ENCODE assay signal across 12 cellular contexts in genomic region chr5:172909931-172910502, GRCh38. TPM values are rescaled to one million over a fixed set of nuclear protein-coding genes. Genes with fewer than 3 reads are reported as not detected.
DNase-seq lines count a peak whose midpoint lies in the region; ATAC-seq and TF ChIP-seq lines count a peak whose summit lies in the region.
"Had no signal": no experiment of that assay in that cellular context is flagged by ENCODE, and none has a peak within 500 bp of the region (broad histone marks: within the 10 kb centered on the region; RNA-seq: fewer than 3 reads in every experiment).

No MANE protein-coding gene starts in this region.

- H3K9me3 ChIP-seq in right cardiac atrium (ENCODE audit: control insufficient read depth, low read length) (no peaks in the 10 kb centered on the region), thymus (ENCODE audit: control insufficient read depth) (no peaks in the 10 kb centered on the region)
- H3K9me3 ChIP-seq: prostate gland had no signal

- H3K4me3 ChIP-seq in right cardiac atrium (ENCODE audit: low read length) (no peak overlapping the region), thymus (ENCODE audit: low read length) (no peak overlapping the region)
- H3K4me3 ChIP-seq: prostate gland had no signal

- no peak for TF ChIP-seq CTCF in activated B cell treated with CpG ODN at 0.5 μM for 24 hours (IDR thresholded peaks at IDR 0.05)

- POLR2A ChIA-PET in activated B cell treated with CpG ODN at 0.5 μM for 24 hours (lab: Charles Lee) = interaction anchor here (0.6 to 3.0 kb wide), 4 partner anchors 44 to 139 kb away, joined by 3 to 17 read pairs (median 6); partner anchors contain the start of gene DUSP1

- DNase-seq in NCI-H2107 treated with DMSO at 0.1 percent for 48 hours (lab: John Stamatoyannopoulos, UW; ENCODE audit: unreplicated experiment) (peak; percentile 1), NCI-H2107 (lab: John Stamatoyannopoulos, UW) (no peak), activated B cell treated with CpG ODN at 0.5 μM for 24 hours (no peak), right cardiac atrium (peak in 1 of 3 donors; percentile 13), cerebellum (ENCODE audit: low spot score) (no peak)
- DNase-seq in activated CD4-positive, alpha-beta T cell treated with anti-CD3 and anti-CD28 coated beads, Interleukin-2, amount 10 ng/mL, durations not matched to agents 24 days and 14 days = no peak
- no peak for DNase-seq in T-helper 2 cell treated with Interferon-gamma antibody and Interleukin-4, amounts not matched to agents 5 μg/mL and 100 μg/mL, for 36 hours (ENCODE audit: low spot score)
- DNase-seq: 8988T, NCI-H1694 treated with DMSO at 0.1 percent for 48 hours had no signal

- H3K4me3 Mint-ChIP-seq in activated B cell treated with CpG ODN at 0.5 μM for 24 hours = no peak overlapping the region
- H3K4me3 Mint-ChIP-seq in activated CD4-positive, alpha-beta T cell treated with anti-CD3 and anti-CD28 coated beads, Interleukin-2, amount 10 ng/mL, durations not matched to agents 24 days and 14 days = no peak overlapping the region
- H3K4me3 Mint-ChIP-seq in T-helper 2 cell treated with Interferon-gamma antibody and Interleukin-4, amounts not matched to agents 5 μg/mL and 100 μg/mL, for 36 hours = no peak overlapping the region
- H3K4me3 Mint-ChIP-seq: activated naive CD4-positive, alpha-beta T cell treated with anti-CD3 and anti-CD28 coated beads for 36 hours had no signal

- intact Hi-C loops in activated B cell treated with CpG ODN at 0.5 μM for 24 hours (cut with micrococcal nuclease) (loop anchor here (5.0 kb wide), 1 partner anchor 58 kb away; no protein-coding TSS in a partner anchor), right cardiac atrium (cut with DNase I) (loop anchor here in 3 of 4 donors (5.0 to 10.0 kb wide), 3 partner anchors 135 to 195 kb away; partner anchors contain the start of gene DUSP1 (in 3 of the 3))
- intact Hi-C loops in activated CD4-positive, alpha-beta T cell treated with anti-CD3 and anti-CD28 coated beads, Interleukin-2, amount 10 ng/mL, durations not matched to agents 24 days and 14 days (cut with micrococcal nuclease) = no loop called here

- ATAC-seq in activated B cell treated with CpG ODN at 0.5 μM for 24 hours (ENCODE audit: low read depth) (peak; percentile 41), right cardiac atrium (peak; percentile 5 to 44)

- peaks cover 25% of the 10 kb centered on the region for H3K4me1 Mint-ChIP-seq in activated B cell treated with CpG ODN at 0.5 μM for 24 hours
- no peaks in the 10 kb centered on the region for H3K4me1 Mint-ChIP-seq in activated CD4-positive, alpha-beta T cell treated with anti-CD3 and anti-CD28 coated beads, Interleukin-2, amount 10 ng/mL, durations not matched to agents 24 days and 14 days
- no peaks in the 10 kb centered on the region for H3K4me1 Mint-ChIP-seq in T-helper 2 cell treated with Interferon-gamma antibody and Interleukin-4, amounts not matched to agents 5 μg/mL and 100 μg/mL, for 36 hours (ENCODE audit: low read depth)

- H3K9me3 Mint-ChIP-seq in activated B cell treated with CpG ODN at 0.5 μM for 24 hours = no peaks in the 10 kb centered on the region
- H3K9me3 Mint-ChIP-seq in activated CD4-positive, alpha-beta T cell treated with anti-CD3 and anti-CD28 coated beads, Interleukin-2, amount 10 ng/mL, durations not matched to agents 24 days and 14 days = no peaks in the 10 kb centered on the region
- no peaks in the 10 kb centered on the region for H3K9me3 Mint-ChIP-seq in T-helper 2 cell treated with Interferon-gamma antibody and Interleukin-4, amounts not matched to agents 5 μg/mL and 100 μg/mL, for 36 hours
- H3K9me3 Mint-ChIP-seq: activated naive CD4-positive, alpha-beta T cell treated with anti-CD3 and anti-CD28 coated beads for 36 hours had no signal

- H3K4me1 ChIP-seq in right cardiac atrium (ENCODE audit: control insufficient read depth, insufficient read depth, low read length) (peaks cover 2% of the 10 kb centered on the region), thymus (ENCODE audit: control insufficient read depth, insufficient read depth, low read length) (no peaks in the 10 kb centered on the region)

- CTCF ChIA-PET in activated B cell treated with CpG ODN at 0.5 μM for 24 hours (lab: Charles Lee) = interaction anchor here (1.0 to 1.3 kb wide), 5 partner anchors 12 to 195 kb away, joined by 3 to 4 read pairs (median 3); no protein-coding TSS in a partner anchor

- H3K27ac ChIP-seq in right cardiac atrium (ENCODE audit: low read length) (no peak overlapping the region), thymus (ENCODE audit: low read depth) (peak overlapping the region; percentile 54)

- no peaks in the 10 kb centered on the region for H3K27me3 Mint-ChIP-seq in activated B cell treated with CpG ODN at 0.5 μM for 24 hours
- no peaks in the 10 kb centered on the region for H3K27me3 Mint-ChIP-seq in activated CD4-positive, alpha-beta T cell treated with anti-CD3 and anti-CD28 coated beads, Interleukin-2, amount 10 ng/mL, durations not matched to agents 24 days and 14 days
- no peaks in the 10 kb centered on the region for H3K27me3 Mint-ChIP-seq in T-helper 2 cell treated with Interferon-gamma antibody and Interleukin-4, amounts not matched to agents 5 μg/mL and 100 μg/mL, for 36 hours (ENCODE audit: low read depth)

- 55% methylated on average over 8 of the region's 8 CpGs for WGBS in right cardiac atrium
- 88% methylated on average over 8 of the region's 8 CpGs for WGBS in thymus

- H3K36me3 ChIP-seq in thymus (ENCODE audit: control insufficient read depth, insufficient read depth) = peaks cover 63% of the 10 kb centered on the region

- H3K27me3 ChIP-seq in right cardiac atrium (ENCODE audit: control insufficient read depth, insufficient read depth) (no peaks in the 10 kb centered on the region), thymus (ENCODE audit: control insufficient read depth, insufficient read depth) (no peaks in the 10 kb centered on the region)

- H3K27ac Mint-ChIP-seq in activated B cell treated with CpG ODN at 0.5 μM for 24 hours = peak overlapping the region; percentile 86
- no peak overlapping the region for H3K27ac Mint-ChIP-seq in activated CD4-positive, alpha-beta T cell treated with anti-CD3 and anti-CD28 coated beads, Interleukin-2, amount 10 ng/mL, durations not matched to agents 24 days and 14 days
- H3K27ac Mint-ChIP-seq in T-helper 2 cell treated with Interferon-gamma antibody and Interleukin-4, amounts not matched to agents 5 μg/mL and 100 μg/mL, for 36 hours = no peak overlapping the region
- H3K27ac Mint-ChIP-seq: activated naive CD4-positive, alpha-beta T cell treated with anti-CD3 and anti-CD28 coated beads for 36 hours had no signal

- H3K36me3 Mint-ChIP-seq in activated B cell treated with CpG ODN at 0.5 μM for 24 hours (ENCODE audit: low read depth) = peaks cover 31% of the 10 kb centered on the region
- no peaks in the 10 kb centered on the region for H3K36me3 Mint-ChIP-seq in activated CD4-positive, alpha-beta T cell treated with anti-CD3 and anti-CD28 coated beads, Interleukin-2, amount 10 ng/mL, durations not matched to agents 24 days and 14 days (ENCODE audit: low read depth)
- H3K36me3 Mint-ChIP-seq in T-helper 2 cell treated with Interferon-gamma antibody and Interleukin-4, amounts not matched to agents 5 μg/mL and 100 μg/mL, for 36 hours (ENCODE audit: low read depth) = peaks cover 3% of the 10 kb centered on the region

RNA-seq across cellular contexts. Expression of gene RPL26L1, which starts 49.2 kb away (rescaled TPM):
- total RNA-seq in activated B cell treated with CpG ODN at 0.5 μM for 24 hours (28.3 and 30.1 TPM in 2 replicates), right cardiac atrium (10 to 100 TPM; 20.2 to 28.9 (median 25.3) TPM), cerebellum (19.5 TPM)
- polyA plus RNA-seq in right cardiac atrium (58.8 TPM), thymus (62.4 TPM)
- total RNA-seq in activated CD4-positive, alpha-beta T cell treated with anti-CD3 and anti-CD28 coated beads, Interleukin-2, amount 10 ng/mL, durations not matched to agents 24 days and 14 days = 76.7 and 77.8 TPM in 2 replicates
